Comparison of ENCODE assay signal across 15 cellular contexts in the genomic region with DNA sequence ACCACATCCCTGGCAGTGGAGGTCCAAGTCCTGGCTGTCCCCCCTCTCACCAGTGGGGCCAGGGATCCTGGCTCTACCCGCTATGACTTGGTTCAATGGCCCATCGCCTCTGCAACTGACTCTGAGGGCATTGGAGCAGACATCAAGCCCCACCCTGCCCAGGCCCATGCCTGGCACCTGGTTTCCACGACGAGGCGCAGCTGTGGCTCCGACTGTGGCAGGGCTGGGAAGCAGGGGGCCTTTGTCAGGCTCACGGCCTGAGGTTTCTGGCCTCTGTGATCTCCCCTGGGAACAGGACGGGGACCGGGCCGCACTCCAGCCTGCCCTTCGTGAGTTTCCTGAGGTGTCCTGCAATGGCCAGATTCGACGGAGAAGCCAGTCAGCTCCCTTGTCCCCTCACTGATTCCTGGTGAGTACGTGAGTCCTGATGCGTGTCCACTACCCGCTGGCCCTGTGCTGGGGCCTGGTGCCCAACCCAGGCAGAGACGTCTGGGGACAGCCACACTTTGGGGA. TPM values are rescaled to one million over a fixed set of nuclear protein-coding genes. Genes with fewer than 3 reads are reported as not detected.
DNase-seq lines count a peak whose midpoint lies in the region; ATAC-seq and TF ChIP-seq lines count a peak whose summit lies in the region.
"Had no signal": no experiment of that assay in that cellular context is flagged by ENCODE, and none has a peak within 500 bp of the region (broad histone marks: within the 10 kb centered on the region; RNA-seq: fewer than 3 reads in every experiment).

No MANE protein-coding gene starts in this region.

- ATAC-seq in memory B cell (ENCODE audit: low read depth) (peak; percentile 37), upper lobe of right lung (no peak), GM18909 (IDR thresholded peaks at IDR 0.05; ENCODE audit: poor library complexity, unreplicated experiment) (no peak), HG03469 (IDR thresholded peaks at IDR 0.05; ENCODE audit: unreplicated experiment) (no peak), esophagus mucosa (no peak)
- ATAC-seq: PC-3 had no signal

- H3K4me3 Mint-ChIP-seq in activated naive CD8-positive, alpha-beta T cell, result peak overlapping the region; percentile 5
- H3K4me3 Mint-ChIP-seq in activated naive CD8-positive, alpha-beta T cell treated with anti-CD3 and anti-CD28 coated beads for 36 hours, result no peak overlapping the region
- H3K4me3 Mint-ChIP-seq in memory B cell, result peak overlapping the region; percentile 57

- no peaks in the 10 kb centered on the region for H4K20me1 ChIP-seq in OCI-LY7 (ENCODE audit: insufficient read depth, low read length)

- peak overlapping the region; percentile 30; the same call in 1 of the 2 replicates for H3K4me2 ChIP-seq in OCI-LY7 (ENCODE audit: low read length)

- CTCF ChIA-PET in OCI-LY7 (lab: Charles Lee; ENCODE audit: unreplicated experiment), result interaction anchor here (0.6 kb wide), 1 partner anchor 1986 kb away, joined by 3 read pairs; no protein-coding TSS in a partner anchor

- H3K9me2 ChIP-seq in OCI-LY7 (ENCODE audit: insufficient read depth, low read length), result no peaks in the 10 kb centered on the region

- no peaks in the 10 kb centered on the region for H3K36me3 ChIP-seq in OCI-LY7 (ENCODE audit: insufficient read depth, low read length)
- H3K36me3 ChIP-seq in upper lobe of right lung, result no peaks in the 10 kb centered on the region

- no peaks in the 10 kb centered on the region for H3K36me3 Mint-ChIP-seq in activated naive CD8-positive, alpha-beta T cell
- H3K36me3 Mint-ChIP-seq in activated naive CD8-positive, alpha-beta T cell treated with anti-CD3 and anti-CD28 coated beads for 36 hours, result peaks cover 15% of the 10 kb centered on the region
- H3K36me3 Mint-ChIP-seq in memory B cell, result no peaks in the 10 kb centered on the region
- H3K36me3 Mint-ChIP-seq: CD8-positive, alpha-beta memory T cell had no signal

- H3K9me3 Mint-ChIP-seq in activated naive CD8-positive, alpha-beta T cell (ENCODE audit: low read depth), result no peaks in the 10 kb centered on the region
- H3K9me3 Mint-ChIP-seq in activated naive CD8-positive, alpha-beta T cell treated with anti-CD3 and anti-CD28 coated beads for 36 hours, result no peaks in the 10 kb centered on the region
- no peaks in the 10 kb centered on the region for H3K9me3 Mint-ChIP-seq in memory B cell
- H3K9me3 Mint-ChIP-seq: CD8-positive, alpha-beta memory T cell had no signal

- BruUV-seq in OCI-LY7 (replicated peaks; lab: Mats Ljungman, UMichigan), result no TSS peak

- intact Hi-C loops in OCI-LY7 (cut with micrococcal nuclease; ENCODE audit: unreplicated experiment), result loop anchor here (2.0 kb wide), 1 partner anchor 41 kb away; a partner anchor contains a TSS
- intact Hi-C loops in upper lobe of right lung (cut with DNase I), result no loop called here

- H3K9me3 ChIP-seq in OCI-LY7 (ENCODE audit: low read length), result no peaks in the 10 kb centered on the region
- no peaks in the 10 kb centered on the region for H3K9me3 ChIP-seq in upper lobe of right lung

- POLR2A ChIA-PET in OCI-LY7 (lab: Charles Lee), result interaction anchor here (0.7 to 0.9 kb wide), 2 partner anchors 49 to 52 kb away, joined by 3 read pairs; no protein-coding TSS in a partner anchor

- H3K27ac ChIP-seq in OCI-LY7 (ENCODE audit: low read depth, low read length, poor library complexity, severe bottlenecking), result no peak overlapping the region
- no peak overlapping the region for H3K27ac ChIP-seq in upper lobe of right lung

- H3K4me3 ChIP-seq in OCI-LY7 (ENCODE audit: low read depth, low read length, poor library complexity, severe bottlenecking) (no peak overlapping the region), upper lobe of right lung (no peak overlapping the region)
- H3K4me3 ChIP-seq: K562 had no signal

- TF ChIP-seq CTCF in OCI-LY7 (conservative IDR thresholded peaks at IDR 0.05; ENCODE audit: low read length) (no peak), upper lobe of right lung (IDR thresholded peaks at IDR 0.05) (no peak)

- no peaks in the 10 kb centered on the region for H3K79me2 ChIP-seq in OCI-LY7 (ENCODE audit: insufficient read depth, low read depth, low read length)

- H3K4me1 ChIP-seq in OCI-LY7 (ENCODE audit: insufficient read depth, low read length, poor library complexity, severe bottlenecking), result peaks cover 47% of the 10 kb centered on the region
- H3K4me1 ChIP-seq in upper lobe of right lung, result peaks cover 23% of the 10 kb centered on the region

- peaks cover under 1% of the 10 kb centered on the region for H3K27me3 Mint-ChIP-seq in activated naive CD8-positive, alpha-beta T cell
- H3K27me3 Mint-ChIP-seq in activated naive CD8-positive, alpha-beta T cell treated with anti-CD3 and anti-CD28 coated beads for 36 hours, result peaks cover 7% of the 10 kb centered on the region
- H3K27me3 Mint-ChIP-seq in memory B cell, result peaks cover 5% of the 10 kb centered on the region

- H3K4me1 Mint-ChIP-seq in activated naive CD8-positive, alpha-beta T cell (ENCODE audit: low read depth), result peaks cover 3% of the 10 kb centered on the region
- peaks cover 18% of the 10 kb centered on the region for H3K4me1 Mint-ChIP-seq in activated naive CD8-positive, alpha-beta T cell treated with anti-CD3 and anti-CD28 coated beads for 36 hours
- peaks cover 43% of the 10 kb centered on the region for H3K4me1 Mint-ChIP-seq in memory B cell

- H3K27me3 ChIP-seq in upper lobe of right lung, result peaks cover 10% of the 10 kb centered on the region

- H3K27ac Mint-ChIP-seq in activated naive CD8-positive, alpha-beta T cell, result peak overlapping the region; percentile 34
- no peak overlapping the region for H3K27ac Mint-ChIP-seq in activated naive CD8-positive, alpha-beta T cell treated with anti-CD3 and anti-CD28 coated beads for 36 hours
- peak overlapping the region; percentile 79 for H3K27ac Mint-ChIP-seq in memory B cell

- no peak for DNase-seq in activated naive CD8-positive, alpha-beta T cell treated with anti-CD3 and anti-CD28 coated beads for 36 hours
- DNase-seq in OCI-LY7 (ENCODE audit: low spot score), result peak; percentile 22
- peak; percentile 24 to 54 for DNase-seq in memory B cell (ENCODE audit: low spot score in 2 of 2)
- DNase-seq in upper lobe of right lung, result peak; percentile 63
- DNase-seq: CD8-positive, alpha-beta memory T cell; NCI-H1048; NCI-H146; NK-92 treated with Interleukin-12 subunit alpha and Interleukin-12 subunit beta, amount 100 ng/mL, for 24 hours; PC-3 had no signal

- no peak overlapping the region for H2AFZ ChIP-seq in OCI-LY7 (ENCODE audit: low read length)

RNA-seq across cellular contexts. Expression of a gene that starts 5.8 kb away (rescaled TPM):
- total RNA-seq in activated naive CD8-positive, alpha-beta T cell treated with anti-CD3 and anti-CD28 coated beads for 36 hours, result 10 to 100 TPM; 16.7 to 16.8 TPM
- 0.25 and 0.70 TPM in 2 replicates for total RNA-seq in OCI-LY7 (2014; rRNA removed; shearing (Covaris generic))
- total RNA-seq in OCI-LY7 (2022), result 0.21 and 0.31 TPM in 2 replicates
- 1.5 TPM for total RNA-seq in upper lobe of right lung
- total RNA-seq in esophagus mucosa, result 0.48 TPM

RNA-seq across cellular contexts. Expression of a gene that starts 41.1 kb away (rescaled TPM):
- 10 to 100 TPM; 33.6 to 34.9 TPM for total RNA-seq in activated naive CD8-positive, alpha-beta T cell treated with anti-CD3 and anti-CD28 coated beads for 36 hours
- 53.2 and 57.4 TPM in 2 replicates for total RNA-seq in OCI-LY7 (2014; rRNA removed; shearing (Covaris generic))
- total RNA-seq in OCI-LY7 (2022), result 55.8 and 58.0 TPM in 2 replicates
- total RNA-seq in upper lobe of right lung, result 7.9 TPM
- 8.9 TPM for total RNA-seq in esophagus mucosa

RNA-seq across cellular contexts. Expression of a gene that starts 45.5 kb away (rescaled TPM):
- total RNA-seq in activated naive CD8-positive, alpha-beta T cell treated with anti-CD3 and anti-CD28 coated beads for 36 hours, result 10 to 100 TPM; 82.5 to 87.3 TPM
- total RNA-seq in OCI-LY7 (2014; rRNA removed; shearing (Covaris generic)), result 4.1 and 4.6 TPM in 2 replicates
- total RNA-seq in OCI-LY7 (2022) (1.5 TPM in 1 of 2 replicates, not detected in the other), upper lobe of right lung (96.2 TPM), esophagus mucosa (42.6 TPM)
- total RNA-seq: SK-MEL-5 had no signal

RNA-seq across cellular contexts. Expression of a gene that starts 57.5 kb away (rescaled TPM):
- under 1 TPM; 0.16 to 0.41 TPM for total RNA-seq in activated naive CD8-positive, alpha-beta T cell treated with anti-CD3 and anti-CD28 coated beads for 36 hours
- total RNA-seq in OCI-LY7 (2014; rRNA removed; shearing (Covaris generic)), result not detected in 2 replicates
- total RNA-seq in OCI-LY7 (2022) (not detected in 2 replicates), upper lobe of right lung (191 TPM), esophagus mucosa (51.5 TPM)
